1 cellular context compared by ENCODE assay signal in the genomic region with DNA sequence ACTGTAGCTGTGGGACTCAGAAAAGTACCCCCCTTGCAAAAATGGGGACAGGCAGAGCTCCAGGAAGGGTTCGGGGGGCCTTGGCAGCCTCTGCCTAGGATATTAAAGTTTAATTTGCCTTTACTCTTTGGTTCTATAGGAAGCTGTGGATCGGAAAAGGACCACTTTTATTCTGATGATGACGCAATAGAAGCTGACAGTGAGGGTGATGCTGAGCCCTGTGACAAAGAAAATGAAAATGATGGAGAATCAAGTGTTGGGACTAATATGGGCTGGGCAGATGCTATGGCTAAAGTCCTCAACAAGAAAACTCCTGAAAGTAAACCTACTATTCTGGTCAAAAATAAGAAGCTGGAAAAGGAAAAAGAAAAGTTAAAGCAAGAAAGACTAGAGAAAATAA.
A peak's percentile ranks its signal among the peaks of the same experiment; 100 is the strongest.
TF ChIP-seq lines count a peak whose summit lies in the region.

No MANE protein-coding gene starts in this region.

TF ChIP-seq in HepG2, 621 proteins besides CTCF, POLR2A, EP300 and RAD21:
- TF ChIP-seq ZNF660 (CRISPR knock-in tag; IDR thresholded peaks at IDR 0.05; ENCODE audit: borderline replicate concordance, low read depth) (no peak), JUNB (CRISPR knock-in tag; IDR thresholded peaks at IDR 0.05; ENCODE audit: borderline replicate concordance) (no peak), BHLHE40 (IDR thresholded peaks at IDR 0.05; ENCODE audit: low read length) (no peak), CEBPB (IDR thresholded peaks at IDR 0.05; ENCODE audit: borderline replicate concordance, low read depth, low read length) (peak; percentile 72; the same call in 1 of the 2 replicates)
- TF ChIP-seq, protein P1, sequence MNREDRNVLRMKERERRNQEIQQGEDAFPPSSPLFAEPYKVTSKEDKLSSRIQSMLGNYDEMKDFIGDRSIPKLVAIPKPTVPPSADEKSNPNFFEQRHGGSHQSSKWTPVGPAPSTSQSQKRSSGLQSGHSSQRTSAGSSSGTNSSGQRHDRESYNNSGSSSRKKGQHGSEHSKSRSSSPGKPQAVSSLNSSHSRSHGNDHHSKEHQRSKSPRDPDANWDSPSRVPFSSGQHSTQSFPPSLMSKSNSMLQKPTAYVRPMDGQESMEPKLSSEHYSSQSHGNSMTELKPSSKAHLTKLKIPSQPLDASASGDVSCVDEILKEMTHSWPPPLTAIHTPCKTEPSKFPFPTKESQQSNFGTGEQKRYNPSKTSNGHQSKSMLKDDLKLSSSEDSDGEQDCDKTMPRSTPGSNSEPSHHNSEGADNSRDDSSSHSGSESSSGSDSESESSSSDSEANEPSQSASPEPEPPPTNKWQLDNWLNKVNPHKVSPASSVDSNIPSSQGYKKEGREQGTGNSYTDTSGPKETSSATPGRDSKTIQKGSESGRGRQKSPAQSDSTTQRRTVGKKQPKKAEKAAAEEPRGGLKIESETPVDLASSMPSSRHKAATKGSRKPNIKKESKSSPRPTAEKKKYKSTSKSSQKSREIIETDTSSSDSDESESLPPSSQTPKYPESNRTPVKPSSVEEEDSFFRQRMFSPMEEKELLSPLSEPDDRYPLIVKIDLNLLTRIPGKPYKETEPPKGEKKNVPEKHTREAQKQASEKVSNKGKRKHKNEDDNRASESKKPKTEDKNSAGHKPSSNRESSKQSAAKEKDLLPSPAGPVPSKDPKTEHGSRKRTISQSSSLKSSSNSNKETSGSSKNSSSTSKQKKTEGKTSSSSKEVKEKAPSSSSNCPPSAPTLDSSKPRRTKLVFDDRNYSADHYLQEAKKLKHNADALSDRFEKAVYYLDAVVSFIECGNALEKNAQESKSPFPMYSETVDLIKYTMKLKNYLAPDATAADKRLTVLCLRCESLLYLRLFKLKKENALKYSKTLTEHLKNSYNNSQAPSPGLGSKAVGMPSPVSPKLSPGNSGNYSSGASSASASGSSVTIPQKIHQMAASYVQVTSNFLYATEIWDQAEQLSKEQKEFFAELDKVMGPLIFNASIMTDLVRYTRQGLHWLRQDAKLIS (CRISPR knock-in tag; IDR thresholded peaks at IDR 0.05) = no peak
